In genomic region chr6:150685860-150686259, GRCh38 we compare ENCODE assay signal across 8 cellular contexts.
DNase-seq lines count a peak whose midpoint lies in the region; ATAC-seq and TF ChIP-seq lines count a peak whose summit lies in the region.

No MANE protein-coding gene starts in this region.

- POLR2A ChIA-PET in activated CD4-positive, alpha-beta memory T cell treated with anti-CD3 and anti-CD28 coated beads, Interleukin-2, amount 10 ng/mL, durations not matched to agents 7 days and 5 days (lab: Charles Lee), result no interaction called here

- H3K27ac ChIP-seq in foreskin keratinocyte, result no peak overlapping the region

- CTCF ChIA-PET in activated CD4-positive, alpha-beta memory T cell treated with anti-CD3 and anti-CD28 coated beads, Interleukin-2, amount 10 ng/mL, durations not matched to agents 7 days and 5 days (lab: Charles Lee), result interaction anchor here (0.7 to 2.2 kb wide), 11 partner anchors 9 to 268 kb away, joined by 3 to 9 read pairs (median 3); no protein-coding TSS in a partner anchor

- DNase-seq in NCI-H2171 treated with DMSO at 0.1 percent for 48 hours (lab: John Stamatoyannopoulos, UW), result peak; percentile 16
- DNase-seq in NCI-H2171 (lab: John Stamatoyannopoulos, UW), result no peak
- DNase-seq in M059J (ENCODE audit: low read depth), result peak; percentile 14
- peak; percentile 56 for DNase-seq in activated CD4-positive, alpha-beta memory T cell treated with anti-CD3 and anti-CD28 coated beads, Interleukin-2, amount 10 ng/mL, durations not matched to agents 7 days and 5 days
- DNase-seq in foreskin keratinocyte, result peak; percentile 32 to 65
- peak; percentile 44 to 58 for DNase-seq in stimulated activated CD4-positive, alpha-beta T cell treated with anti-CD3 and anti-CD28 coated beads, Interleukin-4, amount 100 ng/mL, for 48 hours (ENCODE audit: low read depth in 2 of 2)
- no peak for DNase-seq in COR-L47 (lab: John Stamatoyannopoulos, UW)

- H3K4me1 Mint-ChIP-seq in activated CD4-positive, alpha-beta memory T cell treated with anti-CD3 and anti-CD28 coated beads, Interleukin-2, amount 10 ng/mL, durations not matched to agents 7 days and 5 days, result no peaks in the 10 kb centered on the region

- peaks cover 3% of the 10 kb centered on the region for H3K4me1 ChIP-seq in foreskin keratinocyte

- no peaks in the 10 kb centered on the region for H3K36me3 Mint-ChIP-seq in activated CD4-positive, alpha-beta memory T cell treated with anti-CD3 and anti-CD28 coated beads, Interleukin-2, amount 10 ng/mL, durations not matched to agents 7 days and 5 days (ENCODE audit: low read depth)

- peak; percentile 82 for TF ChIP-seq CTCF in foreskin keratinocyte (conservative IDR thresholded peaks at IDR 0.05)

- no peaks in the 10 kb centered on the region for H3K9me3 Mint-ChIP-seq in activated CD4-positive, alpha-beta memory T cell treated with anti-CD3 and anti-CD28 coated beads, Interleukin-2, amount 10 ng/mL, durations not matched to agents 7 days and 5 days

- H3K27ac Mint-ChIP-seq in activated CD4-positive, alpha-beta memory T cell treated with anti-CD3 and anti-CD28 coated beads, Interleukin-2, amount 10 ng/mL, durations not matched to agents 7 days and 5 days, result no peak overlapping the region

- H3K4me3 Mint-ChIP-seq in activated CD4-positive, alpha-beta memory T cell treated with anti-CD3 and anti-CD28 coated beads, Interleukin-2, amount 10 ng/mL, durations not matched to agents 7 days and 5 days, result no peak overlapping the region

- H3K27me3 ChIP-seq in foreskin keratinocyte, result no peaks in the 10 kb centered on the region

- peak; percentile 45 for ATAC-seq in GM21576 (IDR thresholded peaks at IDR 0.05; ENCODE audit: unreplicated experiment)
- ATAC-seq in foreskin keratinocyte, result peak; percentile 94

- H3K27me3 Mint-ChIP-seq in activated CD4-positive, alpha-beta memory T cell treated with anti-CD3 and anti-CD28 coated beads, Interleukin-2, amount 10 ng/mL, durations not matched to agents 7 days and 5 days, result no peaks in the 10 kb centered on the region

Comparison
In these comparisons a context has a peak if more than half of its experiments do, and no peak if none do; other contexts are left out.
1. DNase-seq: peak in NCI-H2171 treated with DMSO at 0.1 percent for 48 hours (single experiment), M059J (single experiment), activated CD4-positive, alpha-beta memory T cell treated with anti-CD3 and anti-CD28 coated beads, Interleukin-2, amount 10 ng/mL, durations not matched to agents 7 days and 5 days (single experiment), foreskin keratinocyte (2 of 2) and stimulated activated CD4-positive, alpha-beta T cell treated with anti-CD3 and anti-CD28 coated beads, Interleukin-4, amount 100 ng/mL, for 48 hours (2 of 2); none in NCI-H2171 (single experiment) and COR-L47 (single experiment).